Comparison of ENCODE assay signal across 2 cellular contexts in genomic region chr10:97849491-97850402, GRCh38.
A peak's percentile ranks its signal among the peaks of the same experiment; 100 is the strongest.
TF ChIP-seq lines count a peak whose summit lies in the region.

Gene GOLGA7B (plus strand): TSS chr10:97849843. CDS start chr10:97850304, 461 bp downstream.

TF ChIP-seq in WTC11, 78 proteins besides CTCF, POLR2A, EP300 and RAD21 (continued from another document and continues in another):
- TF ChIP-seq USF1 (CRISPR knock-in tag; IDR thresholded peaks at IDR 0.05), result no peak
- TF ChIP-seq E2F4 (CRISPR knock-in tag; IDR thresholded peaks at IDR 0.05; ENCODE audit: borderline replicate concordance, low read depth), result peak; percentile 46; the same call in 1 of the 2 replicates
- no peak for TF ChIP-seq RORB (CRISPR knock-in tag; IDR thresholded peaks at IDR 0.05)
- TF ChIP-seq ZBTB43 (CRISPR knock-in tag; IDR thresholded peaks at IDR 0.05), result no peak
- TF ChIP-seq EMX1 (CRISPR knock-in tag; IDR thresholded peaks at IDR 0.05), result no peak
- no peak for TF ChIP-seq ZMAT4 (CRISPR knock-in tag; IDR thresholded peaks at IDR 0.05)
- no peak for TF ChIP-seq ZBTB21 (CRISPR knock-in tag; IDR thresholded peaks at IDR 0.05; ENCODE audit: borderline replicate concordance)
- 0 out of 2 replicates have a peak, but pooled peaks have one; percentile 25 for TF ChIP-seq NFE2L1 (CRISPR knock-in tag; IDR thresholded peaks at IDR 0.05)
- TF ChIP-seq MLX (CRISPR knock-in tag; IDR thresholded peaks at IDR 0.05), result no peak
- no peak for TF ChIP-seq ZNF416 (CRISPR knock-in tag; IDR thresholded peaks at IDR 0.05)
- TF ChIP-seq USF2 (CRISPR knock-in tag; IDR thresholded peaks at IDR 0.05), result no peak; the same call in 1 of the 2 replicates
- no peak for TF ChIP-seq ZNF281 (CRISPR knock-in tag; IDR thresholded peaks at IDR 0.05)
- TF ChIP-seq JUN (CRISPR knock-in tag; IDR thresholded peaks at IDR 0.05), result peak; percentile 57; the same call in 1 of the 2 replicates

TF ChIP-seq in HepG2, 621 proteins besides CTCF, POLR2A, EP300 and RAD21 (continued from another document and continues in another):
- TF ChIP-seq ARID5B (CRISPR knock-in tag; IDR thresholded peaks at IDR 0.05) (peak; percentile 12; the same call in 1 of the 2 replicates), HNF4A (CRISPR knock-in tag; IDR thresholded peaks at IDR 0.05) (no peak), KLF16 (CRISPR knock-in tag; IDR thresholded peaks at IDR 0.05) (0 out of 4 replicates have a peak, but pooled peaks of 1 of the 2 experiments have one; percentile 28), RARA (CRISPR knock-in tag; IDR thresholded peaks at IDR 0.05) (peak; percentile 22; the same call in 1 of the 2 replicates), ZMAT3 (CRISPR knock-in tag; conservative IDR thresholded peaks at IDR 0.05) (0 out of 2 replicates have a peak, but pooled peaks have one; percentile 56), ZNF547 (CRISPR knock-in tag; IDR thresholded peaks at IDR 0.05) (peak; percentile 61; the same call in 1 of the 2 replicates), HES4 (CRISPR knock-in tag; IDR thresholded peaks at IDR 0.05; ENCODE audit: borderline replicate concordance) (peak; percentile 80; the same call in 1 of the 2 replicates), HBP1 (CRISPR knock-in tag; IDR thresholded peaks at IDR 0.05; ENCODE audit: low read depth) (peak; percentile 79; the same call in 1 of the 2 replicates), ZBED4 (CRISPR knock-in tag; IDR thresholded peaks at IDR 0.05; ENCODE audit: borderline replicate concordance) (peak; percentile 41; the same call in 1 of the 2 replicates), REST (IDR thresholded peaks at IDR 0.05; ENCODE audit: borderline replicate concordance in 1 of 2, low read depth in 1 of 2, low read length in 2 of 2) (peak; percentile 85 to 92), SALL1 (CRISPR knock-in tag; IDR thresholded peaks at IDR 0.05) (peak; percentile 55; the same call in 1 of the 2 replicates), PAXIP1 (CRISPR knock-in tag; conservative IDR thresholded peaks at IDR 0.05) (no peak), ZSCAN25 (CRISPR knock-in tag; IDR thresholded peaks at IDR 0.05) (peak; percentile 35; the same call in 1 of the 2 replicates), ZNF567 (CRISPR knock-in tag; IDR thresholded peaks at IDR 0.05; ENCODE audit: borderline replicate concordance) (no peak), SAP130 (CRISPR knock-in tag; IDR thresholded peaks at IDR 0.05; ENCODE audit: low read depth) (peak; percentile 71), ZNF441 (CRISPR knock-in tag; IDR thresholded peaks at IDR 0.05; ENCODE audit: borderline replicate concordance) (peak; percentile 65; the same call in 1 of the 2 replicates), ZNF790 (CRISPR knock-in tag; IDR thresholded peaks at IDR 0.05; ENCODE audit: borderline replicate concordance) (no peak), ZNF563 (CRISPR knock-in tag; IDR thresholded peaks at IDR 0.05) (peak; percentile 66), ZNF883 (CRISPR knock-in tag; IDR thresholded peaks at IDR 0.05; ENCODE audit: not compliant biosample characterization) (peak; percentile 47), CCDC6 (CRISPR knock-in tag; IDR thresholded peaks at IDR 0.05) (peak; percentile 45; the same call in 1 of the 2 replicates), TMF1 (CRISPR knock-in tag; IDR thresholded peaks at IDR 0.05; ENCODE audit: low read depth) (0 out of 2 replicates have a peak, but pooled peaks have one; percentile 58), MEIS2 (CRISPR knock-in tag; IDR thresholded peaks at IDR 0.05) (peak; percentile 32; the same call in 1 of the 2 replicates), MAZ (IDR thresholded peaks at IDR 0.05; ENCODE audit: borderline replicate concordance, low read depth, low read length) (no peak), MAZ (CRISPR knock-in tag; IDR thresholded peaks at IDR 0.05; ENCODE audit: low read depth) (peak; percentile 46; the same call in 1 of the 2 replicates), MATR3 (CRISPR knock-in tag; IDR thresholded peaks at IDR 0.05) (no peak), KLF6 (CRISPR knock-in tag; IDR thresholded peaks at IDR 0.05) (0 out of 2 replicates have a peak, but pooled peaks have one; percentile 73), ZNF850 (CRISPR knock-in tag; conservative IDR thresholded peaks at IDR 0.05) (no peak), ZBTB43 (CRISPR knock-in tag; conservative IDR thresholded peaks at IDR 0.05) (0 out of 2 replicates have a peak, but pooled peaks have one; percentile 43), ZSCAN20 (CRISPR knock-in tag; IDR thresholded peaks at IDR 0.05; ENCODE audit: borderline replicate concordance) (peak; percentile 84; the same call in 1 of the 2 replicates), HDAC1 (CRISPR knock-in tag; IDR thresholded peaks at IDR 0.05) (0 out of 2 replicates have a peak, but pooled peaks have one; percentile 33), MIER2 (CRISPR knock-in tag; IDR thresholded peaks at IDR 0.05) (peak; percentile 91), ZNF331 (CRISPR knock-in tag; IDR thresholded peaks at IDR 0.05) (0 out of 2 replicates have a peak, but pooled peaks have one; percentile 32), HMG20A (CRISPR knock-in tag; IDR thresholded peaks at IDR 0.05; ENCODE audit: borderline replicate concordance) (no peak), E2F5 (CRISPR knock-in tag; conservative IDR thresholded peaks at IDR 0.05) (peak; percentile 52; the same call in 1 of the 2 replicates)
